12 cellular contexts compared by ENCODE assay signal in genomic region chr15:99387769-99388168, GRCh38.
"Had no signal": no experiment of that assay in that cellular context is flagged by ENCODE, and none has a peak within 500 bp of the region (broad histone marks: within the 10 kb centered on the region; RNA-seq: fewer than 3 reads in every experiment).

No MANE protein-coding gene starts in this region.

- FAIRE-seq: astrocyte, frontal cortex had no signal

- ATAC-seq: activated CD8-positive, alpha-beta memory T cell treated with anti-CD3 and anti-CD28 coated beads, Interleukin-2, amount 10 ng/mL, durations not matched to agents 7 days and 5 days; psoas muscle; sciatic nerve; stimulated activated naive CD8-positive, alpha-beta T cell treated with anti-CD3 and anti-CD28 coated beads, Interleukin-15, amount 100 ng/mL, for 72 hours had no signal

- H3K27ac ChIP-seq: psoas muscle had no signal

- DNase-seq: activated CD4-positive, alpha-beta T cell treated with anti-CD3 and anti-CD28 coated beads, Interleukin-2, amount 50 U/mL, for 4 hours; activated CD4-positive, CD25-positive, alpha-beta regulatory T cell treated with anti-CD3 and anti-CD28 coated beads, Interleukin-2, amount 50 U/mL, for 72 hours; activated CD8-positive, alpha-beta memory T cell treated with anti-CD3 and anti-CD28 coated beads, Interleukin-2, amount 10 ng/mL, durations not matched to agents 7 days and 5 days; activated naive CD4-positive, alpha-beta T cell treated with anti-CD3 and anti-CD28 coated beads, Interleukin-2, amount 10 ng/mL, durations not matched to agents 7 days and 5 days; activated T-cell treated with anti-CD3 and anti-CD28 coated beads, Interleukin-2, amount 50 U/mL, for 1 hour; head of caudate nucleus; kidney glomerular epithelial cell; psoas muscle; stimulated activated naive CD8-positive, alpha-beta T cell treated with anti-CD3 and anti-CD28 coated beads, Interleukin-15, amount 100 ng/mL, for 72 hours had no signal

- H3K4me3 ChIP-seq: psoas muscle had no signal
